Comparison of ENCODE assay signal across 8 cellular contexts in genomic region chr12:48105321-48105866, GRCh38. TPM values are rescaled to one million over a fixed set of nuclear protein-coding genes. Genes with fewer than 3 reads are reported as not detected.
DNase-seq lines count a peak whose midpoint lies in the region; ATAC-seq and TF ChIP-seq lines count a peak whose summit lies in the region.

No MANE protein-coding gene starts in this region.

- peak overlapping the region; percentile 91 for H3K4me3 Mint-ChIP-seq in osteocyte (ENCODE audit: unreplicated experiment)

- peaks cover 18 to 29% (median 22%) of the 10 kb centered on the region in 4 donors for H3K4me1 ChIP-seq in esophagus muscularis mucosa

- peak overlapping the region; percentile 68 to 96 (median 86) for H3K4me3 ChIP-seq in esophagus muscularis mucosa

- TF ChIP-seq POLR2A in esophagus muscularis mucosa (IDR thresholded peaks at IDR 0.05; ENCODE audit: low read depth): no peak

- H3K27ac Mint-ChIP-seq in osteocyte (ENCODE audit: unreplicated experiment): peak overlapping the region; percentile 99

- peaks cover 0 to 8% (median 0%) of the 10 kb centered on the region in 4 donors for H3K36me3 ChIP-seq in esophagus muscularis mucosa

- TF ChIP-seq CTCF in esophagus muscularis mucosa (IDR thresholded peaks at IDR 0.05) (no peak), osteocyte (IDR thresholded peaks at IDR 0.05) (no peak)

- intact Hi-C loops in esophagus muscularis mucosa (cut with DNase I): loop anchor here (5.0 kb wide), 1 partner anchor 52 kb away; the partner anchor contains the start of gene ASB8

- H3K9me3 ChIP-seq in esophagus muscularis mucosa: no peaks in the 10 kb centered on the region

- no peaks in the 10 kb centered on the region for H3K36me3 Mint-ChIP-seq in osteocyte (ENCODE audit: unreplicated experiment)

- WGBS in esophagus muscularis mucosa: under 1% methylated on average over 23 of the region's 30 CpGs

- H3K27me3 Mint-ChIP-seq in osteocyte (ENCODE audit: unreplicated experiment): peaks cover 15% of the 10 kb centered on the region

- no peaks in the 10 kb centered on the region for H3K9me3 Mint-ChIP-seq in osteocyte (ENCODE audit: unreplicated experiment)

- peak overlapping the region; percentile 86 to 92 (median 92) for H3K27ac ChIP-seq in esophagus muscularis mucosa (replicated peaks in 1 of 4)

- TF ChIP-seq EP300 in esophagus muscularis mucosa (IDR thresholded peaks at IDR 0.05): no peak

- DNase-seq in NCI-H1092 treated with DMSO at 0.1 percent for 48 hours (lab: John Stamatoyannopoulos, UW): peak; percentile 77
- peak; percentile 31 for DNase-seq in activated T-cell treated with anti-CD3 and anti-CD28 coated beads for 4 hours
- DNase-seq in esophagus muscularis mucosa (ENCODE audit: extremely low spot score): no peak
- DNase-seq in osteocyte (ENCODE audit: extremely low spot score, unreplicated experiment): no peak
- no peak for DNase-seq in COR-L47 (lab: John Stamatoyannopoulos, UW)
- DNase-seq in AG20443 (ENCODE audit: low spot score): no peak

- H3K27me3 ChIP-seq in esophagus muscularis mucosa: no peaks in the 10 kb centered on the region

- H3K4me1 Mint-ChIP-seq in osteocyte (ENCODE audit: unreplicated experiment): peaks cover 21% of the 10 kb centered on the region

- peak; percentile 34 for ATAC-seq in GM18508 (IDR thresholded peaks at IDR 0.05; ENCODE audit: insufficient read depth, unreplicated experiment)
- ATAC-seq in HG02610 (IDR thresholded peaks at IDR 0.05; ENCODE audit: unreplicated experiment): peak; percentile 45

RNA-seq across cellular contexts. Expression of gene SENP1, which starts 0.5 kb away (rescaled TPM):
- 10 to 100 TPM; 12.9 to 19.2 (median 14.3) TPM for total RNA-seq in esophagus muscularis mucosa
- 19.4 and 25.6 TPM in 2 replicates for total RNA-seq in osteocyte

RNA-seq across cellular contexts. Expression of gene PFKM, which starts 13.8 kb away (rescaled TPM):
- total RNA-seq in esophagus muscularis mucosa: 10 to 100 TPM; 55.6 to 71.3 (median 63.4) TPM
- 78.0 and 81.5 TPM in 2 replicates for total RNA-seq in osteocyte

RNA-seq across cellular contexts. Expression of gene ASB8, which starts 51.9 kb away (rescaled TPM):
- total RNA-seq in esophagus muscularis mucosa (10 to 100 TPM; 32.1 to 40.9 (median 36.2) TPM), osteocyte (34.4 and 36.1 TPM in 2 replicates)

Comparison
In these comparisons a context has a peak if more than half of its experiments do, and no peak if none do; other contexts are left out.
1. DNase-seq: peak in NCI-H1092 treated with DMSO at 0.1 percent for 48 hours (single experiment) and activated T-cell treated with anti-CD3 and anti-CD28 coated beads for 4 hours (single experiment); none in esophagus muscularis mucosa (single experiment), osteocyte (single experiment), COR-L47 (single experiment) and AG20443 (single experiment).